1 cellular context compared by ENCODE assay signal in the genomic region with DNA sequence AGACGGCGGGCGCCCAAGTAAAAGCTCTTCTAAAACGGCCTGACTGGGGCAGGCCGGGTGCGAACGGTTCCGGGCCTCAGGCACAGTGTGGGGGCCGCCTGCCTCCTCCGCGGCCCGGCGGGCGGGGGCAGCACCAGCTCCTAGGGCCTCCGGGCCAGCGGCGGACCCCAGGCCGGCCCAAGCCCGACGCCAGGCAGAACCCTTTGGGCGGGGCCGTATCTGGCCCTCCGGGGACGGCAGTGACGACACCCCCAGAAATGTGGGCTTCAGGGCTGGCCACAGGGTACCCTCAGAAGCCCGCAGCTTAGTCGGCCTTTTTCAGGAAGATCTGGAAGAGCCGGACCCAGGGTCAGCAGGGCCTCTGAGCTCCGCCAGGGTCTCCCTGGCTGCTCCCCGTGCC.
TF ChIP-seq lines count a peak whose summit lies in the region.

No MANE protein-coding gene starts in this region.

TF ChIP-seq in HCT116, 20 proteins besides CTCF, POLR2A, EP300 and RAD21:
- TF ChIP-seq POLR2AphosphoS5 (IDR thresholded peaks at IDR 0.05; ENCODE audit: low read depth, low read length), result no peak
- TF ChIP-seq, protein P1, sequence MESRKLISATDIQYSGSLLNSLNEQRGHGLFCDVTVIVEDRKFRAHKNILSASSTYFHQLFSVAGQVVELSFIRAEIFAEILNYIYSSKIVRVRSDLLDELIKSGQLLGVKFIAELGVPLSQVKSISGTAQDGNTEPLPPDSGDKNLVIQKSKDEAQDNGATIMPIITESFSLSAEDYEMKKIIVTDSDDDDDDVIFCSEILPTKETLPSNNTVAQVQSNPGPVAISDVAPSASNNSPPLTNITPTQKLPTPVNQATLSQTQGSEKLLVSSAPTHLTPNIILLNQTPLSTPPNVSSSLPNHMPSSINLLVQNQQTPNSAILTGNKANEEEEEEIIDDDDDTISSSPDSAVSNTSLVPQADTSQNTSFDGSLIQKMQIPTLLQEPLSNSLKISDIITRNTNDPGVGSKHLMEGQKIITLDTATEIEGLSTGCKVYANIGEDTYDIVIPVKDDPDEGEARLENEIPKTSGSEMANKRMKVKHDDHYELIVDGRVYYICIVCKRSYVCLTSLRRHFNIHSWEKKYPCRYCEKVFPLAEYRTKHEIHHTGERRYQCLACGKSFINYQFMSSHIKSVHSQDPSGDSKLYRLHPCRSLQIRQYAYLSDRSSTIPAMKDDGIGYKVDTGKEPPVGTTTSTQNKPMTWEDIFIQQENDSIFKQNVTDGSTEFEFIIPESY (IDR thresholded peaks at IDR 0.05; ENCODE audit: extremely low read depth, insufficient replicate concordance, low read length), result no peak
TF ChIP-seq in HCT116: peak in this region for 0.
